Comparison of ENCODE assay signal across 8 cellular contexts in the genomic region with DNA sequence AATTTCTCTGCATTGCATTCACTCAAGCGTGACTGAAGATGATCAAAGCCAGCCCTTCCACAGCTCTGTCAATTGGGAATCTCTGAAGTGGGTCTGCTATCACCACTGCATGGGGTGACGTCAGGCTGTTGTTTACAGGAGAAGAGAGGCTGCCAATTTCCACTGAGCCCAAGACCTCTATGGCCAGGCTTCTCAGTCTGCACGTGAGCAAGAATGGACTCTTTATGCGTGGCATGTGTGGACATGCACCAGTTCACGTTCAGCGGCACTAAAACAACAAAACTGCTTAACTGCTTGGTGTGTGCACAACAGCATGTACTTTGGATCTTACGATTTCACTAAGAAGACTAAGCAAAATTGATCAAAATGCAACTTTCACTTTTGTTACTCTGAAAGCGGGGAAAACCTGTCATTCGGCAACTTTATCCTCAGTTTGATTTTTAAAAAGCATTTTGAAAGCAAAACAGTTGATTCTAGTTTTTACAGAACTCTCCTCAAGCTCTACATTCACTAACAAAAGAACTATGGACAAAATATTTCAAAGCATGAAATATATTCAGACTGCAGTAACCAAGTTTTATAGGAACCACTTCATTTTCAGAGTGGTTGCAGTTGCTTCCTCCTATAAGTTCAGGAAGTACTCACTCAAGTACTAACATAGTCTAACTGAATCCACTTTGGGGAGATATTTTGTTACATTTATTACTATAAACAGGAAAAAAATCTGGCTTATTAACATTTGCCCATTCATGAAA.
DNase-seq lines count a peak whose midpoint lies in the region; ATAC-seq, FAIRE-seq and TF ChIP-seq lines count a peak whose summit lies in the region.

No MANE protein-coding gene starts in this region.

- no peaks in the 10 kb centered on the region for H3K9me3 Mint-ChIP-seq in CD4-positive, alpha-beta memory T cell

- H3K27me3 Mint-ChIP-seq in CD4-positive, alpha-beta memory T cell, result no peaks in the 10 kb centered on the region

- CTCF ChIA-PET in CD4-positive, alpha-beta memory T cell (lab: Charles Lee; ENCODE audit: partially characterized antibody), result interaction anchor here (1.1 to 2.2 kb wide), 7 partner anchors 20 to 88 kb away, joined by 3 to 10 read pairs (median 4); a partner anchor contains a TSS

- no peak for TF ChIP-seq CTCF in pancreas (IDR thresholded peaks at IDR 0.05)

- H3K4me3 ChIP-seq in CD4-positive, alpha-beta memory T cell (ENCODE audit: low read length in 2 of 2), result peak overlapping the region; percentile 32 to 68
- H3K4me3 ChIP-seq in pancreas, result peak overlapping the region in 3 of 4 donors; percentile 14 to 41 (median 31)

- peaks cover 0 to 10% of the 10 kb centered on the region in 2 donors for H3K36me3 Mint-ChIP-seq in CD4-positive, alpha-beta memory T cell

- intact Hi-C loops in CD4-positive, alpha-beta memory T cell (cut with micrococcal nuclease), result loop anchor here (1.0 to 2.0 kb wide), 3 partner anchors 20 to 76 kb away; no protein-coding TSS in a partner anchor
- intact Hi-C loops in pancreas (cut with DNase I), result loop anchor here in 1 of 3 donors (10.0 kb wide), 1 partner anchor 134 kb away; no protein-coding TSS in a partner anchor

- peaks cover 31 to 61% (median 43%) of the 10 kb centered on the region in 4 donors for H3K4me1 Mint-ChIP-seq in CD4-positive, alpha-beta memory T cell

- ATAC-seq in HG03378 (IDR thresholded peaks at IDR 0.05; ENCODE audit: unreplicated experiment) (peak; percentile 39), pancreas (peak; percentile 95 to 98 (median 96)), HG02588 (IDR thresholded peaks at IDR 0.05; ENCODE audit: unreplicated experiment) (no peak), HG03280 (IDR thresholded peaks at IDR 0.05; ENCODE audit: unreplicated experiment) (no peak)

- H3K27ac ChIP-seq in CD4-positive, alpha-beta memory T cell (ENCODE audit: low read depth, low read length), result peak overlapping the region; percentile 72
- peak overlapping the region; percentile 41 to 82 (median 65) for H3K27ac ChIP-seq in pancreas

- FAIRE-seq in pancreas (lab: Jason Lieb, UNC), result peak; percentile 41

- no peaks in the 10 kb centered on the region for H3K36me3 ChIP-seq in CD4-positive, alpha-beta memory T cell (ENCODE audit: insufficient read depth, low read length)
- H3K36me3 ChIP-seq in pancreas, result no peaks in the 10 kb centered on the region

- H3K4me3 Mint-ChIP-seq in CD4-positive, alpha-beta memory T cell, result peak overlapping the region; percentile 83 to 94 (median 89)

- H3K4me1 ChIP-seq in CD4-positive, alpha-beta memory T cell (ENCODE audit: insufficient read depth, low read length), result peaks cover 42% of the 10 kb centered on the region
- peaks cover 5 to 29% (median 8%) of the 10 kb centered on the region in 3 donors for H3K4me1 ChIP-seq in pancreas

- POLR2A ChIA-PET in CD4-positive, alpha-beta memory T cell (lab: Charles Lee; ENCODE audit: partially characterized antibody), result interaction anchor here (0.9 to 11.1 kb wide), 10 partner anchors 9 to 122 kb away, joined by 3 to 172 read pairs (median 4); a partner anchor contains a TSS

- DNase-seq in CD4-positive, alpha-beta memory T cell, result peak; percentile 44 to 75 (median 50)
- peak; percentile 27 for DNase-seq in activated naive CD4-positive, alpha-beta T cell treated with anti-CD3 and anti-CD28 coated beads, Interleukin-2, amount 50 U/mL, for 16 hours
- peak; percentile 63 for DNase-seq in glomerular visceral epithelial cell (ENCODE audit: extremely low spot score)
- peak; percentile 53 to 82 (median 66) for DNase-seq in pancreas

- WGBS in pancreas, 2 donors, result 2% methylated on average over 9 of the region's 9 CpGs

- H3K27me3 ChIP-seq in CD4-positive, alpha-beta memory T cell (ENCODE audit: insufficient read depth, low read length), result no peaks in the 10 kb centered on the region
- H3K27me3 ChIP-seq in pancreas, result no peaks in the 10 kb centered on the region

- H3K9me3 ChIP-seq in CD4-positive, alpha-beta memory T cell (ENCODE audit: control insufficient read depth in 1 of 2, low read length in 2 of 2), result no peaks in the 10 kb centered on the region
- no peaks in the 10 kb centered on the region for H3K9me3 ChIP-seq in pancreas

- H3K27ac Mint-ChIP-seq in CD4-positive, alpha-beta memory T cell, result peak overlapping the region; percentile 95 to 98 (median 97)

TF ChIP-seq in PFSK-1, 5 proteins besides CTCF, POLR2A, EP300 and RAD21:
- TF ChIP-seq FOXP2 (optimal IDR thresholded peaks at IDR 0.05; ENCODE audit: borderline replicate concordance, extremely low read depth, extremely low read length, insufficient read depth), result peak; percentile 97
- TF ChIP-seq POLR2AphosphoS5 (IDR thresholded peaks at IDR 0.05; ENCODE audit: low read depth, low read length), result no peak
- peak; percentile 86; the same call in 1 of the 2 replicates for TF ChIP-seq SIN3A (IDR thresholded peaks at IDR 0.05; ENCODE audit: borderline replicate concordance, insufficient read depth, low read length)
- no peak for TF ChIP-seq TAF1 (IDR thresholded peaks at IDR 0.05; ENCODE audit: borderline replicate concordance, insufficient read depth, low read length)

Comparison
In these comparisons a context has a peak if more than half of its experiments do, and no peak if none do; other contexts are left out.
1. ATAC-seq: peak in HG03378 (single experiment) and pancreas (4 of 4); none in HG02588 (single experiment) and HG03280 (single experiment).
2. Peak in every context shown above with its lines, with median percentiles within 50 percentile points of each other: DNase-seq.